Comparison of ENCODE assay signal across 22 cellular contexts in genomic region chr15:40397688-40398412, GRCh38. TPM values are rescaled to one million over a fixed set of nuclear protein-coding genes. Genes with fewer than 3 reads are reported as not detected.
DNase-seq lines count a peak whose midpoint lies in the region; ATAC-seq, FAIRE-seq and TF ChIP-seq lines count a peak whose summit lies in the region.
"Had no signal": no experiment of that assay in that cellular context is flagged by ENCODE, and none has a peak within 500 bp of the region (broad histone marks: within the 10 kb centered on the region; RNA-seq: fewer than 3 reads in every experiment).

No MANE protein-coding gene starts in this region.

- H3K9me3 Mint-ChIP-seq in activated T-cell treated with anti-CD3 and anti-CD28 coated beads, Interleukin-2, amount 50 U/mL, for 72 hours = no peaks in the 10 kb centered on the region
- no peaks in the 10 kb centered on the region for H3K9me3 Mint-ChIP-seq in stimulated activated naive B cell treated with anti-CD40 and anti-IgM and Interleukin-4, amounts not matched to agents 10 μg/mL and 1 μg/mL and 100 μg/mL, for 72 hours

- intact Hi-C loops in GM12878 (cut with micrococcal nuclease; ENCODE audit: unreplicated experiment) (no loop called here), left colon (cut with DNase I, micrococcal nuclease) (no loop called here)

- no peak for TF ChIP-seq POLR2A in GM12878 (IDR thresholded peaks at IDR 0.05; ENCODE audit: low read depth, low read length)

- peaks cover 0 to 9% of the 10 kb centered on the region in 2 donors for H3K36me3 Mint-ChIP-seq in activated T-cell treated with anti-CD3 and anti-CD28 coated beads, Interleukin-2, amount 50 U/mL, for 72 hours (ENCODE audit: insufficient read depth in 2 of 2)
- H3K36me3 Mint-ChIP-seq in stimulated activated naive B cell treated with anti-CD40 and anti-IgM and Interleukin-4, amounts not matched to agents 10 μg/mL and 1 μg/mL and 100 μg/mL, for 72 hours = peaks cover 10 to 15% of the 10 kb centered on the region in 2 donors

- ATAC-seq in activated T-cell treated with anti-CD3 and anti-CD28 coated beads, Interleukin-2, amount 50 U/mL, for 72 hours (replicated peaks in 1 of 2) = peak in 1 of 2 donors; percentile 15
- ATAC-seq in GM12878 (peak; percentile 25), left colon (no peak)
- peak; percentile 0 to 1 for ATAC-seq in stimulated activated naive B cell treated with anti-CD40 and anti-IgM and Interleukin-4, amounts not matched to agents 10 μg/mL and 1 μg/mL and 100 μg/mL, for 72 hours (replicated peaks)
- ATAC-seq: gastroesophageal sphincter, HepG2 had no signal

- peaks cover 28% of the 10 kb centered on the region for H3K36me3 ChIP-seq in KOPT-K1 (ENCODE audit: insufficient read depth, low read length)
- H3K36me3 ChIP-seq in GM12878 (ENCODE audit: control insufficient read depth in 2 of 2, insufficient read depth in 2 of 2, low read length in 1 of 2) = no peaks in the 10 kb centered on the region; a peak in 1 of 4 replicates
- H3K36me3 ChIP-seq: colonic mucosa had no signal

- H3K9ac ChIP-seq in GM12878 (ENCODE audit: control insufficient read depth, insufficient read depth, low read length) = no peak overlapping the region

- H3K27ac ChIP-seq in KOPT-K1 (ENCODE audit: low read depth, low read length, poor library complexity, severe bottlenecking) (peak overlapping the region; percentile 42), GM12878 (ENCODE audit: control insufficient read depth, insufficient read depth) (no peak overlapping the region)
- H3K27ac ChIP-seq: colonic mucosa, epithelial cell of prostate, gastroesophageal sphincter, right lobe of liver had no signal

- peak overlapping the region; percentile 3 to 41 for H3K4me3 Mint-ChIP-seq in activated T-cell treated with anti-CD3 and anti-CD28 coated beads, Interleukin-2, amount 50 U/mL, for 72 hours
- peak overlapping the region; percentile 37 to 54 for H3K4me3 Mint-ChIP-seq in stimulated activated naive B cell treated with anti-CD40 and anti-IgM and Interleukin-4, amounts not matched to agents 10 μg/mL and 1 μg/mL and 100 μg/mL, for 72 hours

- RAD21 ChIA-PET in GM12878 (lab: Charles Lee; ENCODE audit: unreplicated experiment) = interaction anchor here (1.1 to 2.1 kb wide), 4 partner anchors 8 to 43 kb away, joined by 3 to 15 read pairs (median 4); partner anchors contain the start of genes BAHD1 and IVD

- 53% methylated on average over 8 of the region's 8 CpGs for WGBS in GM12878 (ENCODE audit: insufficient coverage, insufficient replicate concordance, low lambda C conversion rate, missing lambda C conversion rate)

- no peaks in the 10 kb centered on the region for H3K79me2 ChIP-seq in GM12878 (ENCODE audit: control insufficient read depth, insufficient read depth, low read length)

- peak overlapping the region; percentile 35 for H3K27ac Mint-ChIP-seq in activated T-cell treated with anti-CD3 and anti-CD28 coated beads, Interleukin-2, amount 50 U/mL, for 72 hours
- peak overlapping the region; percentile 20 for H3K27ac Mint-ChIP-seq in stimulated activated naive B cell treated with anti-CD40 and anti-IgM and Interleukin-4, amounts not matched to agents 10 μg/mL and 1 μg/mL and 100 μg/mL, for 72 hours

- H4K20me1 ChIP-seq in GM12878 (ENCODE audit: control insufficient read depth, insufficient read depth) = no peaks in the 10 kb centered on the region

- in situ Hi-C loops in GM12878 (cut with MboI) = no loop called here

- H3K9me3 ChIP-seq in KOPT-K1 (ENCODE audit: insufficient read depth, low read length, poor library complexity, severe bottlenecking) (no peaks in the 10 kb centered on the region), GM12878 (replicated peaks; ENCODE audit: control insufficient read depth, insufficient read depth, low read length) (no peaks in the 10 kb centered on the region)
- H3K9me3 ChIP-seq: colonic mucosa, gastroesophageal sphincter, right lobe of liver had no signal

- no peaks in the 10 kb centered on the region for H3K4me1 ChIP-seq in GM12878 (ENCODE audit: control insufficient read depth, insufficient read depth, low read length)
- H3K4me1 ChIP-seq: colonic mucosa, gastroesophageal sphincter, right lobe of liver had no signal

- H3K27me3 Mint-ChIP-seq in activated T-cell treated with anti-CD3 and anti-CD28 coated beads, Interleukin-2, amount 50 U/mL, for 72 hours (ENCODE audit: low read depth) = no peaks in the 10 kb centered on the region
- no peaks in the 10 kb centered on the region for H3K27me3 Mint-ChIP-seq in stimulated activated naive B cell treated with anti-CD40 and anti-IgM and Interleukin-4, amounts not matched to agents 10 μg/mL and 1 μg/mL and 100 μg/mL, for 72 hours

- H3K4me3 ChIP-seq in GM12878 = 0 out of 2 replicates have a peak overlapping the region, but pooled peaks have one; percentile 26
- H3K4me3 ChIP-seq: colonic mucosa, gastroesophageal sphincter, right lobe of liver had no signal

- peaks cover 16% of the 10 kb centered on the region for H3K4me1 Mint-ChIP-seq in activated T-cell treated with anti-CD3 and anti-CD28 coated beads, Interleukin-2, amount 50 U/mL, for 72 hours (ENCODE audit: low read depth)
- H3K4me1 Mint-ChIP-seq in stimulated activated naive B cell treated with anti-CD40 and anti-IgM and Interleukin-4, amounts not matched to agents 10 μg/mL and 1 μg/mL and 100 μg/mL, for 72 hours = peaks cover 13 to 18% of the 10 kb centered on the region in 2 donors

- TF ChIP-seq RAD21 in GM12878 (IDR thresholded peaks at IDR 0.05; ENCODE audit: insufficient read depth, low read depth, low read length) = no peak

- SMC1A ChIA-PET in GM12878 (lab: Charles Lee; ENCODE audit: uncharacterized antibody, unreplicated experiment) = interaction anchor here (0.8 to 2.0 kb wide), 9 partner anchors 10 to 297 kb away, joined by 3 to 29 read pairs (median 4); partner anchors contain the start of gene KNSTRN

- no peak overlapping the region for H2AFZ ChIP-seq in GM12878 (ENCODE audit: control insufficient read depth, low read depth, low read length)

- TF ChIP-seq CTCF in GM12878 (IDR thresholded peaks at IDR 0.05 in 2 of 3, conservative IDR thresholded peaks at IDR 0.05 in 1 of 3; ENCODE audit: control insufficient read depth in 2 of 3, extremely low read depth in 1 of 3, insufficient read depth in 1 of 3, low read depth in 3 of 3, low read length in 3 of 3) = no peak

- POLR2A ChIA-PET in GM12878 (lab: Charles Lee) = interaction anchor here (0.6 to 2.4 kb wide), 7 partner anchors 8 to 388 kb away, joined by 3 to 8 read pairs (median 5); partner anchors contain the start of gene KNSTRN

- FAIRE-seq in GM12878 (lab: Jason Lieb, UNC) = no peak
- FAIRE-seq: HepG2 had no signal

- DNase-seq in activated T-cell treated with anti-CD3 and anti-CD28 coated beads, Interleukin-2, amount 50 U/mL, for 72 hours = no peak
- no peak for DNase-seq in activated T-cell treated with anti-CD3 and anti-CD28 coated beads for 4 hours
- no peak for DNase-seq in GM12878 (ENCODE audit: low read depth, low spot score)
- DNase-seq in stimulated activated naive B cell treated with anti-CD40 and anti-IgM and Interleukin-4, amounts not matched to agents 10 μg/mL and 1 μg/mL and 100 μg/mL, for 72 hours = no peak
- DNase-seq in SKM-1 (lab: John Stamatoyannopoulos, UW; ENCODE audit: unreplicated experiment) = no peak
- no peak for DNase-seq in left colon
- DNase-seq in H4 (ENCODE audit: low spot score) = no peak
- DNase-seq: activated CD4-positive, alpha-beta T cell treated with anti-CD3 and anti-CD28 coated beads for 1 hour; colonic mucosa; HCEC 1CT; mesenchymal stem cell; NCI-H1105 treated with DMSO at 0.1 percent for 48 hours; NCI-H2171; NK-92 treated with Interleukin-12 subunit alpha and Interleukin-12 subunit beta, amount 100 ng/mL, for 24 hours; right lobe of liver; stimulated activated CD4-positive, alpha-beta T cell treated with anti-CD3 and anti-CD28 coated beads, Interleukin-4, amount 100 ng/mL, for 24 hours had no signal

- H3K27me3 ChIP-seq in GM12878 (replicated peaks in 1 of 2; ENCODE audit: control insufficient read depth in 2 of 2, insufficient read depth in 2 of 2, low read length in 1 of 2) = no peaks in the 10 kb centered on the region
- H3K27me3 ChIP-seq: colonic mucosa, gastroesophageal sphincter, right lobe of liver had no signal

- CTCF ChIA-PET in GM12878 (lab: Yijun Ruan, JAX) = interaction anchor here (0.6 to 1.9 kb wide), 18 partner anchors 8 to 680 kb away, joined by 3 to 12 read pairs (median 4); partner anchors contain the start of genes IVD and KNSTRN

- BruUV-seq in GM12878 (replicated peaks; lab: Mats Ljungman, UMichigan) = no TSS peak

- TF ChIP-seq EP300 in GM12878 (IDR thresholded peaks at IDR 0.05; ENCODE audit: borderline replicate concordance in 1 of 2, control insufficient read depth in 1 of 2, low read depth in 2 of 2, low read length in 2 of 2) = no peak

- H3K4me2 ChIP-seq in GM12878 (ENCODE audit: control insufficient read depth, insufficient read depth) = peak overlapping the region; percentile 57

RNA-seq across cellular contexts. Expression of gene IVD, which starts 7.7 kb away (rescaled TPM):
- total RNA-seq in activated T-cell treated with anti-CD3 and anti-CD28 coated beads, Interleukin-2, amount 50 U/mL, for 72 hours = 10 to 100 TPM; 61.2 to 75.5 TPM
- total RNA-seq in GM12878 (2013; cell fraction: nucleolus; rRNA removed) = 115 and 119 TPM in 2 replicates
- total RNA-seq in GM12878 (2014; rRNA removed) = 31.4 and 32.5 TPM in 2 replicates
- 23.3 and 25.3 TPM in 2 replicates for total RNA-seq in GM12878 (2014; rRNA removed; fragmentation: Illumina TruSeq; extraction: Trizol)
- 49.2 and 51.7 TPM in 2 replicates for total RNA-seq in GM12878 (2021)
- polyA plus RNA-seq in GM12878 (2011; ENCODE audit: low read depth) = 12.5 TPM
- 50.4 and 50.8 TPM in 2 replicates for polyA plus RNA-seq in GM12878 (2011; rRNA removed)
- 71.6 and 81.3 TPM in 2 replicates for polyA plus RNA-seq in GM12878 (2011; cell fraction: cytosol; rRNA removed)
- 60.5 and 63.6 TPM in 2 replicates for polyA plus RNA-seq in GM12878 (2011; cell fraction: nucleus; rRNA removed)
- polyA plus RNA-seq in GM12878 (2012) = 23.5 and 29.0 TPM in 2 replicates
- 40.5 and 40.6 TPM in 2 replicates for polyA plus RNA-seq in GM12878 (2014; fragmentation: Illumina TruSeq; extraction: Trizol)
- polyA plus RNA-seq in GM12878 (2014; fragmentation: Nextera tagmentation; extraction: Ambion mirVana) = 1 to 10 TPM; 5.3 to 8.2 TPM
- polyA plus RNA-seq in GM12878 (2014; rRNA removed) = 51.3 and 55.2 TPM in 2 replicates
- polyA plus RNA-seq in GM12878 (2016; fragmentation: Nextera tagmentation; extraction: Ambion mirVana) = 10 to 100 TPM; 57.7 to 59.8 TPM
- 52.2 and 73.8 TPM in 2 replicates for polyA minus RNA-seq in GM12878 (2011; rRNA and poly(A)+ RNA removed)
- 15.2 and 20.0 TPM in 2 replicates for polyA minus RNA-seq in GM12878 (2011; cell fraction: cytosol; rRNA and poly(A)+ RNA removed)
- 34.6 and 52.5 TPM in 2 replicates for polyA minus RNA-seq in GM12878 (2011; cell fraction: nucleus; rRNA and poly(A)+ RNA removed)
- 10 to 100 TPM; 68.8 to 71.5 TPM for total RNA-seq in left colon
- total RNA-seq in H4 (2014; rRNA removed; shearing (Covaris generic)) = 9.1 and 13.6 TPM in 2 replicates

RNA-seq across cellular contexts. Expression of gene KNSTRN, which starts 15.3 kb away (rescaled TPM):
- total RNA-seq in activated T-cell treated with anti-CD3 and anti-CD28 coated beads, Interleukin-2, amount 50 U/mL, for 72 hours = 10 to 100 TPM; 47.3 to 61.5 TPM
- 36.3 and 44.8 TPM in 2 replicates for total RNA-seq in GM12878 (2013; cell fraction: nucleolus; rRNA removed)
- total RNA-seq in GM12878 (2014; rRNA removed) (50.3 and 51.7 TPM in 2 replicates), GM12878 (2014; rRNA removed; fragmentation: Illumina TruSeq; extraction: Trizol) (63.4 and 72.1 TPM in 2 replicates), GM12878 (2021) (38.1 and 39.4 TPM in 2 replicates), left colon (10 to 100 TPM in 1 of 2 donors, 1 to 10 TPM in 1; 6.7 to 10.8 TPM)
- polyA plus RNA-seq in GM12878 (2011; ENCODE audit: low read depth) = 13.4 TPM
- polyA plus RNA-seq in GM12878 (2011; rRNA removed) (35.5 and 51.2 TPM in 2 replicates), GM12878 (2014; fragmentation: Illumina TruSeq; extraction: Trizol) (57.5 and 60.4 TPM in 2 replicates), GM12878 (2014; fragmentation: Nextera tagmentation; extraction: Ambion mirVana) (10 to 100 TPM; 30.3 to 37.3 TPM), GM12878 (2014; rRNA removed) (41.8 and 42.6 TPM in 2 replicates), GM12878 (2016; fragmentation: Nextera tagmentation; extraction: Ambion mirVana) (10 to 100 TPM; 63.3 to 64.5 TPM)
- 19.7 and 20.1 TPM in 2 replicates for polyA plus RNA-seq in GM12878 (2011; cell fraction: cytosol; rRNA removed)
- 17.5 and 24.4 TPM in 2 replicates for polyA plus RNA-seq in GM12878 (2011; cell fraction: nucleus; rRNA removed)
- polyA plus RNA-seq in GM12878 (2012) = 13.8 and 20.9 TPM in 2 replicates
- 38.5 and 53.4 TPM in 2 replicates for polyA minus RNA-seq in GM12878 (2011; rRNA and poly(A)+ RNA removed)
- polyA minus RNA-seq in GM12878 (2011; cell fraction: cytosol; rRNA and poly(A)+ RNA removed) = 8.0 and 16.4 TPM in 2 replicates
- polyA minus RNA-seq in GM12878 (2011; cell fraction: nucleus; rRNA and poly(A)+ RNA removed) = 9.8 and 16.9 TPM in 2 replicates
- total RNA-seq in H4 (2014; rRNA removed; shearing (Covaris generic)) = 90.3 and 92.9 TPM in 2 replicates

RNA-seq across cellular contexts. Expression of gene DISP2, which starts 39.8 kb away (rescaled TPM):
- under 1 TPM; 0.19 to 0.34 TPM for total RNA-seq in activated T-cell treated with anti-CD3 and anti-CD28 coated beads, Interleukin-2, amount 50 U/mL, for 72 hours
- not detected in 2 replicates for total RNA-seq in GM12878 (2013; cell fraction: nucleolus; rRNA removed)
- not detected in 2 replicates for total RNA-seq in GM12878 (2014; rRNA removed)
- not detected in 2 replicates for total RNA-seq in GM12878 (2014; rRNA removed; fragmentation: Illumina TruSeq; extraction: Trizol)
- not detected in 2 replicates for total RNA-seq in GM12878 (2021)
- polyA plus RNA-seq in GM12878 (2011; ENCODE audit: low read depth) = 0.01 TPM
- polyA plus RNA-seq in GM12878 (2011; rRNA removed) = not detected in 2 replicates
- not detected in 2 replicates for polyA plus RNA-seq in GM12878 (2011; cell fraction: cytosol; rRNA removed)
- polyA plus RNA-seq in GM12878 (2011; cell fraction: nucleus; rRNA removed) = 0.01 TPM in 1 of 2 replicates, not detected in the other
- 0.01 and 0.25 TPM in 2 replicates for polyA plus RNA-seq in GM12878 (2012)
- polyA plus RNA-seq in GM12878 (2014; fragmentation: Illumina TruSeq; extraction: Trizol) = 0.03 TPM in 1 of 2 replicates, not detected in the other
- under 1 TPM; under 0.01 to 0.20 TPM for polyA plus RNA-seq in GM12878 (2014; fragmentation: Nextera tagmentation; extraction: Ambion mirVana)
- 0.01 TPM in 1 of 2 replicates, not detected in the other for polyA plus RNA-seq in GM12878 (2014; rRNA removed)
- polyA plus RNA-seq in GM12878 (2016; fragmentation: Nextera tagmentation; extraction: Ambion mirVana) = under 1 TPM in 1 of 2 experiments, not detected in 1; 0.12 TPM
- polyA minus RNA-seq in GM12878 (2011; rRNA and poly(A)+ RNA removed) = under 0.01 TPM in 1 of 2 replicates, not detected in the other
- not detected in 2 replicates for polyA minus RNA-seq in GM12878 (2011; cell fraction: cytosol; rRNA and poly(A)+ RNA removed)
- not detected in 2 replicates for polyA minus RNA-seq in GM12878 (2011; cell fraction: nucleus; rRNA and poly(A)+ RNA removed)
- total RNA-seq in left colon = 10 to 100 TPM in 1 of 2 donors, 1 to 10 TPM in 1; 8.3 to 13.7 TPM
- 0.14 and 0.27 TPM in 2 replicates for total RNA-seq in H4 (2014; rRNA removed; shearing (Covaris generic))

RNA-seq across cellular contexts. Expression of gene BAHD1, which starts 42.9 kb away (rescaled TPM):
- 10 to 100 TPM; 20.8 to 21.9 TPM for total RNA-seq in activated T-cell treated with anti-CD3 and anti-CD28 coated beads, Interleukin-2, amount 50 U/mL, for 72 hours
- total RNA-seq in GM12878 (2013; cell fraction: nucleolus; rRNA removed) = 23.1 and 25.6 TPM in 2 replicates
- total RNA-seq in GM12878 (2014; rRNA removed) = 9.0 and 11.7 TPM in 2 replicates
- 5.1 and 6.0 TPM in 2 replicates for total RNA-seq in GM12878 (2014; rRNA removed; fragmentation: Illumina TruSeq; extraction: Trizol)
- 21.7 and 21.8 TPM in 2 replicates for total RNA-seq in GM12878 (2021)
- polyA plus RNA-seq in GM12878 (2011; ENCODE audit: low read depth) = 7.0 TPM
- polyA plus RNA-seq in GM12878 (2011; rRNA removed) = 4.5 and 5.6 TPM in 2 replicates
- polyA plus RNA-seq in GM12878 (2011; cell fraction: cytosol; rRNA removed) = 6.5 and 7.4 TPM in 2 replicates
- polyA plus RNA-seq in GM12878 (2011; cell fraction: nucleus; rRNA removed) = 16.6 and 21.8 TPM in 2 replicates
- 13.0 and 15.3 TPM in 2 replicates for polyA plus RNA-seq in GM12878 (2012)
- 5.3 and 9.6 TPM in 2 replicates for polyA plus RNA-seq in GM12878 (2014; fragmentation: Illumina TruSeq; extraction: Trizol)
- polyA plus RNA-seq in GM12878 (2014; fragmentation: Nextera tagmentation; extraction: Ambion mirVana) = under 1 TPM; 0.21 to 0.88 TPM
- polyA plus RNA-seq in GM12878 (2014; rRNA removed) = 11.3 and 13.5 TPM in 2 replicates
- 1 to 10 TPM; 1.9 to 2.2 TPM for polyA plus RNA-seq in GM12878 (2016; fragmentation: Nextera tagmentation; extraction: Ambion mirVana)
- polyA minus RNA-seq in GM12878 (2011; rRNA and poly(A)+ RNA removed) = 5.5 and 9.1 TPM in 2 replicates
- polyA minus RNA-seq in GM12878 (2011; cell fraction: cytosol; rRNA and poly(A)+ RNA removed) = 4.4 and 5.9 TPM in 2 replicates
- 4.8 and 8.2 TPM in 2 replicates for polyA minus RNA-seq in GM12878 (2011; cell fraction: nucleus; rRNA and poly(A)+ RNA removed)
- 10 to 100 TPM; 20.9 to 27.2 TPM for total RNA-seq in left colon
- 5.3 and 6.0 TPM in 2 replicates for total RNA-seq in H4 (2014; rRNA removed; shearing (Covaris generic))

RNA-seq across cellular contexts. Expression of gene PHGR1, which starts 47.0 kb away (rescaled TPM):
- total RNA-seq in activated T-cell treated with anti-CD3 and anti-CD28 coated beads, Interleukin-2, amount 50 U/mL, for 72 hours = not detected
- total RNA-seq in GM12878 (2013; cell fraction: nucleolus; rRNA removed) = not detected in 2 replicates
- total RNA-seq in GM12878 (2014; rRNA removed) = not detected in 2 replicates
- not detected in 2 replicates for total RNA-seq in GM12878 (2014; rRNA removed; fragmentation: Illumina TruSeq; extraction: Trizol)
- not detected in 2 replicates for total RNA-seq in GM12878 (2021)
- not detected for polyA plus RNA-seq in GM12878 (2011; ENCODE audit: low read depth)
- not detected in 2 replicates for polyA plus RNA-seq in GM12878 (2011; rRNA removed)
- polyA plus RNA-seq in GM12878 (2011; cell fraction: cytosol; rRNA removed) = not detected in 2 replicates
- not detected in 2 replicates for polyA plus RNA-seq in GM12878 (2011; cell fraction: nucleus; rRNA removed)
- not detected in 2 replicates for polyA plus RNA-seq in GM12878 (2012)
- not detected in 2 replicates for polyA plus RNA-seq in GM12878 (2014; fragmentation: Illumina TruSeq; extraction: Trizol)
- not detected for polyA plus RNA-seq in GM12878 (2014; fragmentation: Nextera tagmentation; extraction: Ambion mirVana)
- not detected in 2 replicates for polyA plus RNA-seq in GM12878 (2014; rRNA removed)
- polyA plus RNA-seq in GM12878 (2016; fragmentation: Nextera tagmentation; extraction: Ambion mirVana) = not detected
- not detected in 2 replicates for polyA minus RNA-seq in GM12878 (2011; rRNA and poly(A)+ RNA removed)
- not detected in 2 replicates for polyA minus RNA-seq in GM12878 (2011; cell fraction: cytosol; rRNA and poly(A)+ RNA removed)
- not detected in 2 replicates for polyA minus RNA-seq in GM12878 (2011; cell fraction: nucleus; rRNA and poly(A)+ RNA removed)
- total RNA-seq in left colon = 1,000 to 10,000 TPM; 3,013 to 3,634 TPM
- not detected in 2 replicates for total RNA-seq in H4 (2014; rRNA removed; shearing (Covaris generic))
- total RNA-seq: gastroesophageal sphincter, HepG2, right lobe of liver, urinary bladder had no signal
- polyA plus RNA-seq: AG04450, HepG2 had no signal
